19 cellular contexts compared by ENCODE assay signal in genomic region chr4:128225148-128225547, GRCh38.
DNase-seq lines count a peak whose midpoint lies in the region; ATAC-seq, FAIRE-seq and TF ChIP-seq lines count a peak whose summit lies in the region.
"Had no signal": no experiment of that assay in that cellular context is flagged by ENCODE, and none has a peak within 500 bp of the region (broad histone marks: within the 10 kb centered on the region; RNA-seq: fewer than 3 reads in every experiment).

No MANE protein-coding gene starts in this region.

- H3K4me3 ChIP-seq in AG04450 (ENCODE audit: low read depth, low read length) (no peak overlapping the region), SJSA1 (no peak overlapping the region), fibroblast of villous mesenchyme (ENCODE audit: low read depth, low read length) (no peak overlapping the region)
- H3K4me3 ChIP-seq: gastroesophageal sphincter, GM12878, mucosa of descending colon had no signal

- no peaks in the 10 kb centered on the region for H3K9me3 ChIP-seq in AG04450 (ENCODE audit: control insufficient read depth, insufficient read depth, low read length)
- peaks cover 3% of the 10 kb centered on the region for H3K9me3 ChIP-seq in SJSA1 (replicated peaks)
- H3K9me3 ChIP-seq: gastroesophageal sphincter, mucosa of descending colon had no signal

- peaks cover 44% of the 10 kb centered on the region for H3K4me1 ChIP-seq in SJSA1 (replicated peaks)
- H3K4me1 ChIP-seq: gastroesophageal sphincter had no signal

- POLR2A ChIA-PET in AG04450 (lab: Yijun Ruan, JAX) = interaction anchor here (0.6 to 2.5 kb wide), 6 partner anchors 16 to 1119 kb away, joined by 3 to 21 read pairs (median 4); partner anchors contain the start of gene PGRMC2
- POLR2A ChIA-PET in HEK293T (lab: Yijun Ruan, JAX) = no interaction called here

- FAIRE-seq in RCC 7860 (lab: Jason Lieb, UNC) = no peak
- FAIRE-seq: GM12878 had no signal

- CTCF ChIA-PET in AG04450 (lab: Charles Lee) = interaction anchor here (0.6 to 1.3 kb wide), 5 partner anchors 21 to 638 kb away, joined by 3 to 4 read pairs (median 3); no protein-coding TSS in a partner anchor
- CTCF ChIA-PET in HEK293T (lab: Yijun Ruan, JAX) = interaction anchor here (0.6 kb wide), 1 partner anchor 253 kb away, joined by 6 read pairs; no protein-coding TSS in a partner anchor

- no peak overlapping the region for H3K27ac ChIP-seq in AG04450 (ENCODE audit: low read depth, low read length)
- H3K27ac ChIP-seq in SJSA1 = peak overlapping the region; percentile 62
- H3K27ac ChIP-seq: gastroesophageal sphincter had no signal

- ATAC-seq in GM21576 (IDR thresholded peaks at IDR 0.05; ENCODE audit: unreplicated experiment) = no peak
- ATAC-seq: activated T-helper 17 cell treated with anti-CD3 and anti-CD28 coated beads, Interleukin-2, amount 50 U/mL, for 72 hours; gastroesophageal sphincter; GM12878; mucosa of descending colon; Right ventricle myocardium inferior had no signal

- peak; percentile 69 for DNase-seq in AG04450 (ENCODE audit: low read depth, low spot score)
- DNase-seq in HCEC 1CT = peak; percentile 4
- peak; percentile 54 to 62 for DNase-seq in SJSA1 (ENCODE audit: low read depth in 1 of 2, low spot score in 2 of 2)
- peak; percentile 33 for DNase-seq in fibroblast of villous mesenchyme (ENCODE audit: low read depth)
- DNase-seq in RCC 7860 (ENCODE audit: low spot score) = no peak
- DNase-seq in SHP77 (lab: John Stamatoyannopoulos, UW) = no peak
- DNase-seq in HEK293T (ENCODE audit: extremely low spot score) = no peak
- DNase-seq: activated CD4-positive, alpha-beta memory T cell treated with anti-CD3 and anti-CD28 coated beads, Interleukin-2, amount 10 ng/mL, durations not matched to agents 7 days and 5 days; aorta; DND-41; effector CD8-positive, alpha-beta T cell; mucosa of descending colon; NCI-H774; stimulated activated CD4-positive, alpha-beta T cell treated with anti-CD3 and anti-CD28 coated beads, Interleukin-1b, Interleukin-23, amount 100 ng/mL, for 48 hours had no signal

- no peaks in the 10 kb centered on the region for H3K36me3 ChIP-seq in SJSA1
- H3K36me3 ChIP-seq: gastroesophageal sphincter had no signal

- H3K27me3 ChIP-seq in AG04450 (ENCODE audit: control insufficient read depth, insufficient read depth, low read length) = no peaks in the 10 kb centered on the region
- no peaks in the 10 kb centered on the region for H3K27me3 ChIP-seq in SJSA1 (replicated peaks)
- H3K27me3 ChIP-seq: gastroesophageal sphincter had no signal

- no peak for TF ChIP-seq CTCF in AG04450 (IDR thresholded peaks at IDR 0.05; ENCODE audit: low read depth, low read length)
- no peak for TF ChIP-seq CTCF in fibroblast of villous mesenchyme (IDR thresholded peaks at IDR 0.05; ENCODE audit: insufficient read depth, low read depth, low read length)

TF ChIP-seq in HEK293T, 16 proteins besides CTCF, POLR2A, EP300 and RAD21:
- TF ChIP-seq L3MBTL2 (conservative IDR thresholded peaks at IDR 0.05) = no peak
- no peak for TF ChIP-seq LEF1 (IDR thresholded peaks at IDR 0.05; ENCODE audit: borderline replicate concordance)
- no peak for TF ChIP-seq ARNT (IDR thresholded peaks at IDR 0.05)
- no peak for TF ChIP-seq SUZ12 (IDR thresholded peaks at IDR 0.05)
- no peak for TF ChIP-seq NFRKB (IDR thresholded peaks at IDR 0.05)
- no peak for TF ChIP-seq FOXA1 (IDR thresholded peaks at IDR 0.05)
- TF ChIP-seq ZNF384 (IDR thresholded peaks at IDR 0.05) = no peak
- TF ChIP-seq ELF4 (IDR thresholded peaks at IDR 0.05) = no peak
- no peak for TF ChIP-seq SP1 (IDR thresholded peaks at IDR 0.05)
- no peak for TF ChIP-seq PKNOX1 (IDR thresholded peaks at IDR 0.05)
- no peak for TF ChIP-seq TARDBP (IDR thresholded peaks at IDR 0.05)
- no peak for TF ChIP-seq FOXK2 (IDR thresholded peaks at IDR 0.05)
- no peak for TF ChIP-seq BHLHE40 (IDR thresholded peaks at IDR 0.05; ENCODE audit: borderline replicate concordance)
- TF ChIP-seq CTBP1 (IDR thresholded peaks at IDR 0.05; ENCODE audit: borderline replicate concordance) = no peak

Comparison
In these comparisons a context has a peak if more than half of its experiments do, and no peak if none do; other contexts are left out.
1. DNase-seq: peak in AG04450 (single experiment), HCEC 1CT (single experiment), SJSA1 (2 of 2) and fibroblast of villous mesenchyme (single experiment); none in RCC 7860 (single experiment), SHP77 (0 of 2) and HEK293T (single experiment).